ENCODE assay signal across 11 cellular contexts in genomic region chr1:19087737-19088594, GRCh38.
DNase-seq lines count a peak whose midpoint lies in the region; ATAC-seq, FAIRE-seq and TF ChIP-seq lines count a peak whose summit lies in the region.
"Had no signal": no experiment of that assay in that cellular context is flagged by ENCODE, and none has a peak within 500 bp of the region (broad histone marks: within the 10 kb centered on the region; RNA-seq: fewer than 3 reads in every experiment).

No MANE protein-coding gene starts in this region.

- no peak overlapping the region for H3K27ac ChIP-seq in HepG2 (ENCODE audit: extremely low read length, insufficient read depth, low read length)
- H3K27ac ChIP-seq in right lobe of liver: peak overlapping the region in 1 of 3 donors; percentile 10
- H3K27ac ChIP-seq in RWPE1: peak overlapping the region; percentile 37
- peak overlapping the region; percentile 65 for H3K27ac ChIP-seq in hepatocyte
- H3K27ac ChIP-seq: BLaER1 had no signal

- H3K27me3 Mint-ChIP-seq in type B pancreatic cell (no peaks in the 10 kb centered on the region), HFFc6 (ENCODE audit: insufficient read depth) (no peaks in the 10 kb centered on the region; the same call in 1 of the 2 replicates)

- no peak overlapping the region for H3K9ac ChIP-seq in HepG2 (ENCODE audit: insufficient read depth, low read depth, low read length)
- H3K9ac ChIP-seq: BLaER1 had no signal

- H3K36me3 ChIP-seq in HepG2 (replicated peaks in 1 of 2; ENCODE audit: control insufficient read depth in 1 of 2, insufficient read depth in 2 of 2, low read length in 2 of 2): peaks cover 33 to 96% of the 10 kb centered on the region in 2 experiments
- peaks cover 0 to 77% (median 37%) of the 10 kb centered on the region in 4 donors for H3K36me3 ChIP-seq in right lobe of liver
- H3K36me3 ChIP-seq in hepatocyte (replicated peaks; ENCODE audit: insufficient read depth, low read depth): peaks cover 6% of the 10 kb centered on the region

- H3K27ac Mint-ChIP-seq in type B pancreatic cell: peak overlapping the region; percentile 9
- no peak overlapping the region for H3K27ac Mint-ChIP-seq in HFFc6

- TF ChIP-seq EP300 in HepG2 (IDR thresholded peaks at IDR 0.05; ENCODE audit: low read depth in 2 of 2, low read length in 2 of 2): no peak
- no peak for TF ChIP-seq EP300 in HepG2 (CRISPR knock-in tag; IDR thresholded peaks at IDR 0.05; ENCODE audit: borderline replicate concordance)

- FAIRE-seq in HepG2 (lab: Jason Lieb, UNC): no peak

- H3K4me3 ChIP-seq in HepG2 (replicated peaks in 1 of 3; ENCODE audit: insufficient read depth in 1 of 3, low read depth in 2 of 3, low read length in 3 of 3) (no peak overlapping the region), right lobe of liver (no peak overlapping the region), hepatocyte (no peak overlapping the region)
- H3K4me3 ChIP-seq: BLaER1 had no signal

- no peaks in the 10 kb centered on the region for H3K4me1 Mint-ChIP-seq in type B pancreatic cell (ENCODE audit: unreplicated experiment)
- H3K4me1 Mint-ChIP-seq in HFFc6 (ENCODE audit: low read depth): peaks cover 11% of the 10 kb centered on the region; the same call in 1 of the 2 replicates

- TF ChIP-seq CTCF in HepG2 (CRISPR knock-in tag; IDR thresholded peaks at IDR 0.05): no peak
- TF ChIP-seq CTCF in right lobe of liver (IDR thresholded peaks at IDR 0.05): no peak
- no peak for TF ChIP-seq CTCF in RWPE1 (conservative IDR thresholded peaks at IDR 0.05; ENCODE audit: low read depth)
- no peak for TF ChIP-seq CTCF in hepatocyte (IDR thresholded peaks at IDR 0.05; ENCODE audit: poor library complexity)
- TF ChIP-seq CTCF in type B pancreatic cell (conservative IDR thresholded peaks at IDR 0.05): no peak
- no peak for TF ChIP-seq CTCF in HFFc6 (IDR thresholded peaks at IDR 0.05)

- H3K4me3 Mint-ChIP-seq in type B pancreatic cell (no peak overlapping the region), HFFc6 (no peak overlapping the region)

- H3K9me3 ChIP-seq in HepG2 (ENCODE audit: low read length) (no peaks in the 10 kb centered on the region), right lobe of liver (no peaks in the 10 kb centered on the region), hepatocyte (ENCODE audit: low read depth) (no peaks in the 10 kb centered on the region)
- H3K9me3 ChIP-seq: BLaER1 had no signal

- H2AFZ ChIP-seq in HepG2 (ENCODE audit: low read length): no peak overlapping the region
- H2AFZ ChIP-seq in hepatocyte: no peak overlapping the region

- TF ChIP-seq POLR2A in HepG2 (IDR thresholded peaks at IDR 0.05; ENCODE audit: insufficient read depth in 1 of 2, low read depth in 2 of 2, low read length in 2 of 2): no peak
- no peak for TF ChIP-seq POLR2A in right lobe of liver (IDR thresholded peaks at IDR 0.05)

- peaks cover 30% of the 10 kb centered on the region for H3K36me3 Mint-ChIP-seq in type B pancreatic cell
- peaks cover 45% of the 10 kb centered on the region for H3K36me3 Mint-ChIP-seq in HFFc6 (ENCODE audit: low read depth)

- DNase-seq in HepG2 (ENCODE audit: low spot score) (no peak), right lobe of liver (no peak), RWPE1 (ENCODE audit: low spot score) (no peak), hepatocyte (ENCODE audit: low spot score) (no peak), type B pancreatic cell (ENCODE audit: extremely low spot score, unreplicated experiment) (no peak), HFFc6 (no peak), NCI-H226 (no peak)
- DNase-seq: NCI-H2081 had no signal

- intact Hi-C loops in HepG2 (cut with micrococcal nuclease; ENCODE audit: unreplicated experiment): loop anchor here (5.0 kb wide), 1 partner anchor 76 kb away; no protein-coding TSS in a partner anchor
- intact Hi-C loops in right lobe of liver (cut with DNase I): no loop called here

- no peaks in the 10 kb centered on the region for H3K27me3 ChIP-seq in HepG2 (ENCODE audit: control insufficient read depth in 1 of 2, insufficient read depth in 2 of 2, low read length in 2 of 2)
- no peaks in the 10 kb centered on the region for H3K27me3 ChIP-seq in right lobe of liver
- H3K27me3 ChIP-seq in hepatocyte: no peaks in the 10 kb centered on the region
- H3K27me3 ChIP-seq: BLaER1 had no signal

- H3K79me2 ChIP-seq in HepG2 (ENCODE audit: insufficient read depth, low read length) (no peaks in the 10 kb centered on the region), hepatocyte (peaks cover 3% of the 10 kb centered on the region)

- no TSS peak for BruUV-seq in HepG2 (replicated peaks; lab: Mats Ljungman, UMichigan)

- H4K20me1 ChIP-seq in HepG2 (ENCODE audit: insufficient read depth, low read length) (no peaks in the 10 kb centered on the region), hepatocyte (ENCODE audit: insufficient read depth, poor library complexity, severe bottlenecking) (peaks cover 3% of the 10 kb centered on the region)
- H4K20me1 ChIP-seq: BLaER1 had no signal

- no peak for TF ChIP-seq RAD21 in HepG2 (CRISPR knock-in tag; IDR thresholded peaks at IDR 0.05)

- in situ Hi-C loops in HepG2 (cut with HindIII; ENCODE audit: extremely low pct_ligation_motif_present, low pct_unique_long_range_greater_than_20kb): no loop called here

- 74% methylated on average over 8 of the region's 9 CpGs for WGBS in HepG2 (ENCODE audit: low lambda C conversion rate)
- WGBS in right lobe of liver (ENCODE audit: insufficient coverage, low coverage, low lambda C conversion rate, missing lambda C conversion rate): 62% methylated on average over 4 of the region's 9 CpGs
- WGBS in hepatocyte (ENCODE audit: low lambda C conversion rate, missing lambda C conversion rate): 92% methylated on average over 9 of the region's 9 CpGs

- H3K9me3 Mint-ChIP-seq in type B pancreatic cell: no peaks in the 10 kb centered on the region
- no peaks in the 10 kb centered on the region for H3K9me3 Mint-ChIP-seq in HFFc6

- H3K4me2 ChIP-seq in HepG2 (ENCODE audit: low read depth, low read length) (no peak overlapping the region), hepatocyte (no peak overlapping the region)
- H3K4me2 ChIP-seq: BLaER1 had no signal

- ATAC-seq in HepG2 (peak; percentile 53), right lobe of liver (no peak), GM19467 (IDR thresholded peaks at IDR 0.05; ENCODE audit: unreplicated experiment) (no peak)
- ATAC-seq: esophagus mucosa had no signal

- H3K4me1 ChIP-seq in HepG2 (ENCODE audit: insufficient read depth, low read length) (peaks cover 17% of the 10 kb centered on the region), right lobe of liver (peaks cover 0 to 39% (median 16%) of the 10 kb centered on the region in 4 donors), hepatocyte (ENCODE audit: insufficient read depth) (peaks cover 20% of the 10 kb centered on the region)
- H3K4me1 ChIP-seq: BLaER1 had no signal

- POLR2A ChIA-PET in HepG2 (lab: Yijun Ruan, JAX) (interaction anchor here (0.8 to 1.4 kb wide), 3 partner anchors 79 to 185 kb away, joined by 3 to 6 read pairs (median 4); no protein-coding TSS in a partner anchor), RWPE1 (lab: Yijun Ruan, JAX; ENCODE audit: low non-redundant PET) (no interaction called here)

- CTCF ChIA-PET in HepG2 (lab: Yijun Ruan, JAX; ENCODE audit: low intra/inter-chr PET ratio, low total read pairs) (no interaction called here), RWPE1 (lab: Yijun Ruan, JAX) (interaction anchor here (0.7 to 0.8 kb wide), 2 partner anchors 44 to 114 kb away, joined by 3 to 6 read pairs; no protein-coding TSS in a partner anchor)

- H3K9me2 ChIP-seq in hepatocyte (replicated peaks; ENCODE audit: insufficient read depth): no peaks in the 10 kb centered on the region

TF ChIP-seq in HepG2, 621 proteins besides CTCF, POLR2A, EP300 and RAD21 (continues in another document):
- TF ChIP-seq GLI4 (CRISPR knock-in tag; IDR thresholded peaks at IDR 0.05; ENCODE audit: borderline replicate concordance) (no peak), ZBTB39 (CRISPR knock-in tag; IDR thresholded peaks at IDR 0.05) (no peak), ZNF703 (CRISPR knock-in tag; IDR thresholded peaks at IDR 0.05; ENCODE audit: borderline replicate concordance) (no peak), TEAD2 (CRISPR knock-in tag; IDR thresholded peaks at IDR 0.05) (no peak)
